ENCODE assay signal across 14 cellular contexts in the genomic region with DNA sequence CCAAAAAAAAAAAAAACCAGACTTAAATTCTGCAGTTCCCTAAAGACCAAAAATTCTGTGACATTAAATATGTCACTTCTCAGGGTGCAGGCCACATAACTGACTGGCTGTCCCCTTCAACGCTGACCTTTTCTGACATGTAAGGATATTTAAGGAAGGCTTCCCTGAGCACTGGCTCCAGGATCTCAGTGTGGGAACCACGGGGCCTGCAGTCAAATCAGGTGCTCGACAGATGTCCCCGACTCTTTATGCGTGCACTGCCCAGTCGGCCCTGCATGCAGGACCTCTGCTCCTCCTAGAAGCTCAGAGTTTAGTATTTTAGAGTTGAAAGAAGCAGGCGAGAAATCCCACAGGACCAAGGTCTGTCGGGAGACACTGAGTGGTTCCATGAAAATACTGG.
A peak's percentile ranks its signal among the peaks of the same experiment; 100 is the strongest.
DNase-seq lines count a peak whose midpoint lies in the region; ATAC-seq and TF ChIP-seq lines count a peak whose summit lies in the region.
"Had no signal": no experiment of that assay in that cellular context is flagged by ENCODE, and none has a peak within 500 bp of the region (broad histone marks: within the 10 kb centered on the region; RNA-seq: fewer than 3 reads in every experiment).

No MANE protein-coding gene starts in this region.

- DNase-seq in activated naive CD4-positive, alpha-beta T cell treated with anti-CD3 and anti-CD28 coated beads, Interleukin-2, amount 10 ng/mL, durations not matched to agents 7 days and 5 days = no peak
- DNase-seq in activated naive CD4-positive, alpha-beta T cell treated with Interleukin-2 at 50 U/mL for 16 hours = no peak
- DNase-seq in G401 (ENCODE audit: low spot score) (peak; percentile 47), glutamatergic neuron (no peak), NCI-H524 (lab: John Stamatoyannopoulos, UW) (no peak), HFFc6 (no peak), HUDEP-2 (lab: John Stamatoyannopoulos, UW; ENCODE audit: unreplicated experiment in 76 of 76) (no peak)
- no peak for DNase-seq in naive thymus-derived CD8-positive, alpha-beta T cell
- DNase-seq: CD8-positive, alpha-beta T cell; COR-L47; DND-41; GF-D8; HCEC 1CT had no signal

- no peak for TF ChIP-seq CTCF in glutamatergic neuron (IDR thresholded peaks at IDR 0.05; ENCODE audit: partially characterized antibody, unreplicated experiment)
- TF ChIP-seq CTCF in HFFc6 (IDR thresholded peaks at IDR 0.05) = no peak

- no peak overlapping the region for H3K4me3 Mint-ChIP-seq in activated naive CD4-positive, alpha-beta T cell treated with anti-CD3 and anti-CD28 coated beads, Interleukin-2, amount 10 ng/mL, durations not matched to agents 7 days and 5 days
- H3K4me3 Mint-ChIP-seq in glutamatergic neuron (ENCODE audit: unreplicated experiment) (peak overlapping the region; percentile 49), HFFc6 (no peak overlapping the region)
- no peak overlapping the region for H3K4me3 Mint-ChIP-seq in naive thymus-derived CD8-positive, alpha-beta T cell
- H3K4me3 Mint-ChIP-seq: CD14-positive monocyte; CD8-positive, alpha-beta T cell had no signal

- ATAC-seq in naive thymus-derived CD8-positive, alpha-beta T cell = no peak
- ATAC-seq: CD8-positive, alpha-beta T cell had no signal

- CTCF ChIA-PET in activated naive CD4-positive, alpha-beta T cell treated with anti-CD3 and anti-CD28 coated beads, Interleukin-2, amount 10 ng/mL, durations not matched to agents 7 days and 5 days (lab: Charles Lee) = no interaction called here

- peak overlapping the region; percentile 60 for H3K27ac Mint-ChIP-seq in activated naive CD4-positive, alpha-beta T cell treated with anti-CD3 and anti-CD28 coated beads, Interleukin-2, amount 10 ng/mL, durations not matched to agents 7 days and 5 days
- H3K27ac Mint-ChIP-seq in glutamatergic neuron (ENCODE audit: unreplicated experiment) (peak overlapping the region; percentile 77), HFFc6 (no peak overlapping the region)
- H3K27ac Mint-ChIP-seq in naive thymus-derived CD8-positive, alpha-beta T cell = peak overlapping the region in 7 of 10 donors; percentile 44 to 84 (median 70)
- H3K27ac Mint-ChIP-seq: CD14-positive monocyte had no signal

- in situ Hi-C loops in G401 (cut with HindIII; ENCODE audit: low sequenced_read_pairs) = no loop called here

- POLR2A ChIA-PET in naive thymus-derived CD8-positive, alpha-beta T cell (lab: Charles Lee) = interaction anchor here (0.6 to 1.3 kb wide), 2 partner anchors 20 to 64 kb away, joined by 3 to 5 read pairs; no protein-coding TSS in a partner anchor

- peaks cover 75% of the 10 kb centered on the region for H3K36me3 Mint-ChIP-seq in activated naive CD4-positive, alpha-beta T cell treated with anti-CD3 and anti-CD28 coated beads, Interleukin-2, amount 10 ng/mL, durations not matched to agents 7 days and 5 days
- H3K36me3 Mint-ChIP-seq in glutamatergic neuron (ENCODE audit: unreplicated experiment) = peaks cover 25% of the 10 kb centered on the region
- H3K36me3 Mint-ChIP-seq in naive thymus-derived CD8-positive, alpha-beta T cell = peaks cover 0 to 97% (median 20%) of the 10 kb centered on the region in 3 donors
- no peaks in the 10 kb centered on the region for H3K36me3 Mint-ChIP-seq in HFFc6 (ENCODE audit: low read depth)

- no peaks in the 10 kb centered on the region for H3K9me3 Mint-ChIP-seq in activated naive CD4-positive, alpha-beta T cell treated with anti-CD3 and anti-CD28 coated beads, Interleukin-2, amount 10 ng/mL, durations not matched to agents 7 days and 5 days
- H3K9me3 Mint-ChIP-seq in glutamatergic neuron (ENCODE audit: unreplicated experiment) (peaks cover 3% of the 10 kb centered on the region), HFFc6 (no peaks in the 10 kb centered on the region)
- no peaks in the 10 kb centered on the region for H3K9me3 Mint-ChIP-seq in naive thymus-derived CD8-positive, alpha-beta T cell
- H3K9me3 Mint-ChIP-seq: CD14-positive monocyte; CD8-positive, alpha-beta T cell had no signal

- no peaks in the 10 kb centered on the region for H3K4me1 Mint-ChIP-seq in activated naive CD4-positive, alpha-beta T cell treated with anti-CD3 and anti-CD28 coated beads, Interleukin-2, amount 10 ng/mL, durations not matched to agents 7 days and 5 days
- H3K4me1 Mint-ChIP-seq in glutamatergic neuron (ENCODE audit: low read depth, unreplicated experiment) (peaks cover 11% of the 10 kb centered on the region), HFFc6 (ENCODE audit: low read depth) (no peaks in the 10 kb centered on the region)
- H3K4me1 Mint-ChIP-seq in naive thymus-derived CD8-positive, alpha-beta T cell = peaks cover 1 to 15% (median 11%) of the 10 kb centered on the region in 4 donors

- H3K27me3 Mint-ChIP-seq in activated naive CD4-positive, alpha-beta T cell treated with anti-CD3 and anti-CD28 coated beads, Interleukin-2, amount 10 ng/mL, durations not matched to agents 7 days and 5 days = no peaks in the 10 kb centered on the region
- peaks cover 9% of the 10 kb centered on the region for H3K27me3 Mint-ChIP-seq in glutamatergic neuron (ENCODE audit: unreplicated experiment)
- H3K27me3 Mint-ChIP-seq in naive thymus-derived CD8-positive, alpha-beta T cell = no peaks in the 10 kb centered on the region
- H3K27me3 Mint-ChIP-seq in HFFc6 (ENCODE audit: insufficient read depth) = peaks cover 4% of the 10 kb centered on the region
